Comparison of ENCODE assay signal across 21 cellular contexts in the genomic region with DNA sequence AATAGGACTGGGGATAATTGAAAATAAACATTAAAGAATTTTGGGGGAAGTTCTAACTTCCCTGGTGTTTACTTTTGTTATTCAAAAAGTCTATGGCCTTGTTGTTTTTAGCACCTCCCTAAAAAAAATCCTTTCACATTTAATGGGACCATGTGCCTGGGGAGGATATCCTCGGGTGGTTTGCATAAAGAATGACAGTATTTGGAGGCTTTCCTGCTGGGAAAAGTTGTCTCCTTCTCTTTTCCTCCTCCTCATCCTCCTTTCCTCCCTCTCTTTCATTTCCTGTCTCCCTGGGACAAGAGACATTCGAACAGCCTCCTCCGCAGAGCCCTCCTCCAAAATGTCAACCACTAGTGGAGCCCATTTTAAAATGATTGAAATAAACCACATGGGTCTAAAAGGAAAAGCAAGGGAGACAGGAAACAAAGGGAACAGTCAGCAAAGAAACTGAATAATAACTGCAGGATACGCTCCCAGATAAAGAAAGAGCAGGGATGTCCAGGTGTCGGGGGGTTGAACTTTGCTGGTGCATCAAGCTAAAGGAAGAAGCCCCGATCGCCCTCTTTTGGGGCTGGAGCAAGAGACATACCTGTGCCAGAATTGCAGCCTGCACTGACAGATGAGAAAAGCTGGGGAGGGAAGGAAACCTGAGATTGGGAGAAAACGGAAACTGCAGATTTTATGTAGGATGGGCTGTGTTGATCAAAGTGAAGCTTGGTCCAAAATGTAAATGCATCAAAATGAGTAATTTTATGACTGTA.
DNase-seq lines count a peak whose midpoint lies in the region; ATAC-seq and TF ChIP-seq lines count a peak whose summit lies in the region.
"Had no signal": no experiment of that assay in that cellular context is flagged by ENCODE, and none has a peak within 500 bp of the region (broad histone marks: within the 10 kb centered on the region; RNA-seq: fewer than 3 reads in every experiment).

No MANE protein-coding gene starts in this region.

- no peak overlapping the region for H3K4me3 Mint-ChIP-seq in WTC11
- H3K4me3 Mint-ChIP-seq in osteocyte (ENCODE audit: unreplicated experiment) = no peak overlapping the region
- H3K4me3 Mint-ChIP-seq in natural killer cell = no peak overlapping the region
- no peak overlapping the region for H3K4me3 Mint-ChIP-seq in activated CD4-positive, alpha-beta T cell treated with anti-CD3 and anti-CD28 coated beads for 36 hours
- no peak overlapping the region for H3K4me3 Mint-ChIP-seq in stimulated activated naive B cell treated with anti-CD40 and anti-IgM and Interleukin-4, amounts not matched to agents 10 μg/mL and 1 μg/mL and 100 μg/mL, for 72 hours
- H3K4me3 Mint-ChIP-seq: CD8-positive, alpha-beta T cell had no signal

- peak; percentile 18 for DNase-seq in ELF-1 (ENCODE audit: low read depth, low spot score)
- no peak for DNase-seq in WTC11 (ENCODE audit: low spot score)
- peak; percentile 83 for DNase-seq in left kidney (ENCODE audit: low read depth, low spot score)
- DNase-seq in osteocyte (ENCODE audit: extremely low spot score, unreplicated experiment) = peak; percentile 15
- DNase-seq in activated CD4-positive, alpha-beta T cell treated with anti-CD3 and anti-CD28 coated beads, Interleukin-2, amount 50 U/mL, for 48 hours = no peak
- DNase-seq in natural killer cell = no peak
- DNase-seq in activated CD4-positive, alpha-beta T cell treated with anti-CD3 and anti-CD28 coated beads for 36 hours = no peak
- no peak for DNase-seq in stimulated activated naive B cell treated with anti-CD40 and anti-IgM and Interleukin-4, amounts not matched to agents 10 μg/mL and 1 μg/mL and 100 μg/mL, for 72 hours
- DNase-seq: ACHN; C1 segment of cervical spinal cord; CD8-positive, alpha-beta T cell; DND-41; KG1; NCI-H1092 treated with DMSO at 0.1 percent for 48 hours; NCI-H1436 treated with DMSO at 0.1 percent for 48 hours; NCI-H1930; NCI-H2227 treated with DMSO at 0.1 percent for 48 hours; NCI-H510A; PC-9; RPMI8226; SHP77 had no signal

- POLR2A ChIA-PET in WTC11 (lab: Charles Lee) = interaction anchor here (0.7 kb wide), 1 partner anchor 352 kb away, joined by 3 read pairs; no protein-coding TSS in a partner anchor
- POLR2A ChIA-PET in activated CD4-positive, alpha-beta T cell treated with anti-CD3 and anti-CD28 coated beads for 36 hours (lab: Charles Lee) = no interaction called here

- no peak for TF ChIP-seq CTCF in WTC11 (IDR thresholded peaks at IDR 0.05)
- TF ChIP-seq CTCF in osteocyte (IDR thresholded peaks at IDR 0.05) = no peak
- TF ChIP-seq CTCF in natural killer cell (IDR thresholded peaks at IDR 0.05) = no peak

- H3K9me3 Mint-ChIP-seq in WTC11 = peaks cover 33% of the 10 kb centered on the region
- peaks cover 5% of the 10 kb centered on the region for H3K9me3 Mint-ChIP-seq in osteocyte (ENCODE audit: unreplicated experiment)
- no peaks in the 10 kb centered on the region for H3K9me3 Mint-ChIP-seq in natural killer cell
- no peaks in the 10 kb centered on the region for H3K9me3 Mint-ChIP-seq in activated CD4-positive, alpha-beta T cell treated with anti-CD3 and anti-CD28 coated beads for 36 hours (ENCODE audit: low read depth)
- no peaks in the 10 kb centered on the region for H3K9me3 Mint-ChIP-seq in stimulated activated naive B cell treated with anti-CD40 and anti-IgM and Interleukin-4, amounts not matched to agents 10 μg/mL and 1 μg/mL and 100 μg/mL, for 72 hours
- H3K9me3 Mint-ChIP-seq: CD8-positive, alpha-beta T cell had no signal

- ATAC-seq in WTC11 = no peak
- ATAC-seq in natural killer cell = no peak
- no peak for ATAC-seq in activated CD4-positive, alpha-beta T cell treated with anti-CD3 and anti-CD28 coated beads for 36 hours
- no peak for ATAC-seq in stimulated activated naive B cell treated with anti-CD40 and anti-IgM and Interleukin-4, amounts not matched to agents 10 μg/mL and 1 μg/mL and 100 μg/mL, for 72 hours (replicated peaks)
- ATAC-seq: CD8-positive, alpha-beta T cell had no signal

- intact Hi-C loops in natural killer cell (cut with micrococcal nuclease) = no loop called here
- intact Hi-C loops in activated CD4-positive, alpha-beta T cell treated with anti-CD3 and anti-CD28 coated beads for 36 hours (cut with DNase I, micrococcal nuclease) = no loop called here

- CTCF ChIA-PET in WTC11 (lab: Charles Lee) = interaction anchor here (0.8 to 2.1 kb wide), 5 partner anchors 10 to 79 kb away, joined by 3 to 15 read pairs (median 4); no protein-coding TSS in a partner anchor
- CTCF ChIA-PET in activated CD4-positive, alpha-beta T cell treated with anti-CD3 and anti-CD28 coated beads for 36 hours (lab: Charles Lee) = no interaction called here

- H3K27me3 Mint-ChIP-seq in WTC11 (ENCODE audit: low read depth) (no peaks in the 10 kb centered on the region; the same call in none of the 2 replicates), osteocyte (ENCODE audit: unreplicated experiment) (no peaks in the 10 kb centered on the region), natural killer cell (ENCODE audit: low read depth in 2 of 2) (peaks cover 0 to 2% of the 10 kb centered on the region in 2 donors)
- peaks cover 5% of the 10 kb centered on the region for H3K27me3 Mint-ChIP-seq in activated CD4-positive, alpha-beta T cell treated with anti-CD3 and anti-CD28 coated beads for 36 hours
- H3K27me3 Mint-ChIP-seq in stimulated activated naive B cell treated with anti-CD40 and anti-IgM and Interleukin-4, amounts not matched to agents 10 μg/mL and 1 μg/mL and 100 μg/mL, for 72 hours = peaks cover 15 to 23% of the 10 kb centered on the region in 2 donors

- H3K27ac Mint-ChIP-seq in WTC11 (0 out of 2 replicates have a peak overlapping the region, but pooled peaks have one; percentile 33), osteocyte (ENCODE audit: unreplicated experiment) (no peak overlapping the region), natural killer cell (no peak overlapping the region)
- H3K27ac Mint-ChIP-seq in activated CD4-positive, alpha-beta T cell treated with anti-CD3 and anti-CD28 coated beads for 36 hours = no peak overlapping the region
- no peak overlapping the region for H3K27ac Mint-ChIP-seq in stimulated activated naive B cell treated with anti-CD40 and anti-IgM and Interleukin-4, amounts not matched to agents 10 μg/mL and 1 μg/mL and 100 μg/mL, for 72 hours
- H3K27ac Mint-ChIP-seq: CD8-positive, alpha-beta T cell had no signal

- H3K36me3 Mint-ChIP-seq in WTC11 (peaks cover 11% of the 10 kb centered on the region), osteocyte (ENCODE audit: unreplicated experiment) (no peaks in the 10 kb centered on the region), natural killer cell (no peaks in the 10 kb centered on the region)
- no peaks in the 10 kb centered on the region for H3K36me3 Mint-ChIP-seq in activated CD4-positive, alpha-beta T cell treated with anti-CD3 and anti-CD28 coated beads for 36 hours (ENCODE audit: low read depth)
- H3K36me3 Mint-ChIP-seq in stimulated activated naive B cell treated with anti-CD40 and anti-IgM and Interleukin-4, amounts not matched to agents 10 μg/mL and 1 μg/mL and 100 μg/mL, for 72 hours = no peaks in the 10 kb centered on the region
- H3K36me3 Mint-ChIP-seq: CD8-positive, alpha-beta T cell had no signal

- H3K4me1 Mint-ChIP-seq in WTC11 (peaks cover 26% of the 10 kb centered on the region), osteocyte (ENCODE audit: unreplicated experiment) (no peaks in the 10 kb centered on the region), natural killer cell (no peaks in the 10 kb centered on the region)
- no peaks in the 10 kb centered on the region for H3K4me1 Mint-ChIP-seq in activated CD4-positive, alpha-beta T cell treated with anti-CD3 and anti-CD28 coated beads for 36 hours
- H3K4me1 Mint-ChIP-seq in stimulated activated naive B cell treated with anti-CD40 and anti-IgM and Interleukin-4, amounts not matched to agents 10 μg/mL and 1 μg/mL and 100 μg/mL, for 72 hours = no peaks in the 10 kb centered on the region

TF ChIP-seq in WTC11, 78 proteins besides CTCF, POLR2A, EP300 and RAD21 (continues in another document):
- TF ChIP-seq ESRRA (CRISPR knock-in tag; IDR thresholded peaks at IDR 0.05; ENCODE audit: borderline replicate concordance) = no peak
- TF ChIP-seq ZNF396 (CRISPR knock-in tag; IDR thresholded peaks at IDR 0.05; ENCODE audit: borderline replicate concordance) = no peak
- TF ChIP-seq, protein P1, sequence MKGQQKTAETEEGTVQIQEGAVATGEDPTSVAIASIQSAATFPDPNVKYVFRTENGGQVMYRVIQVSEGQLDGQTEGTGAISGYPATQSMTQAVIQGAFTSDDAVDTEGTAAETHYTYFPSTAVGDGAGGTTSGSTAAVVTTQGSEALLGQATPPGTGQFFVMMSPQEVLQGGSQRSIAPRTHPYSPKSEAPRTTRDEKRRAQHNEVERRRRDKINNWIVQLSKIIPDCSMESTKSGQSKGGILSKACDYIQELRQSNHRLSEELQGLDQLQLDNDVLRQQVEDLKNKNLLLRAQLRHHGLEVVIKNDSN (CRISPR knock-in tag; IDR thresholded peaks at IDR 0.05) = no peak
- TF ChIP-seq CREM (CRISPR knock-in tag; IDR thresholded peaks at IDR 0.05) = no peak
- TF ChIP-seq, protein P2, sequence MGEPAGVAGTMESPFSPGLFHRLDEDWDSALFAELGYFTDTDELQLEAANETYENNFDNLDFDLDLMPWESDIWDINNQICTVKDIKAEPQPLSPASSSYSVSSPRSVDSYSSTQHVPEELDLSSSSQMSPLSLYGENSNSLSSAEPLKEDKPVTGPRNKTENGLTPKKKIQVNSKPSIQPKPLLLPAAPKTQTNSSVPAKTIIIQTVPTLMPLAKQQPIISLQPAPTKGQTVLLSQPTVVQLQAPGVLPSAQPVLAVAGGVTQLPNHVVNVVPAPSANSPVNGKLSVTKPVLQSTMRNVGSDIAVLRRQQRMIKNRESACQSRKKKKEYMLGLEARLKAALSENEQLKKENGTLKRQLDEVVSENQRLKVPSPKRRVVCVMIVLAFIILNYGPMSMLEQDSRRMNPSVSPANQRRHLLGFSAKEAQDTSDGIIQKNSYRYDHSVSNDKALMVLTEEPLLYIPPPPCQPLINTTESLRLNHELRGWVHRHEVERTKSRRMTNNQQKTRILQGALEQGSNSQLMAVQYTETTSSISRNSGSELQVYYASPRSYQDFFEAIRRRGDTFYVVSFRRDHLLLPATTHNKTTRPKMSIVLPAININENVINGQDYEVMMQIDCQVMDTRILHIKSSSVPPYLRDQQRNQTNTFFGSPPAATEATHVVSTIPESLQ (CRISPR knock-in tag; IDR thresholded peaks at IDR 0.05) = no peak

Comparison
In these comparisons a context has a peak if more than half of its experiments do, and no peak if none do; other contexts are left out.
1. DNase-seq: peak in ELF-1 (single experiment), left kidney (single experiment) and osteocyte (single experiment); none in WTC11 (single experiment), activated CD4-positive, alpha-beta T cell treated with anti-CD3 and anti-CD28 coated beads, Interleukin-2, amount 50 U/mL, for 48 hours (0 of 2), natural killer cell (single experiment), activated CD4-positive, alpha-beta T cell treated with anti-CD3 and anti-CD28 coated beads for 36 hours (single experiment) and stimulated activated naive B cell treated with anti-CD40 and anti-IgM and Interleukin-4, amounts not matched to agents 10 μg/mL and 1 μg/mL and 100 μg/mL, for 72 hours (single experiment).